28 cellular contexts compared by ENCODE assay signal in genomic region chr22:17613280-17613679, GRCh38. TPM values are rescaled to one million over a fixed set of nuclear protein-coding genes. Genes with fewer than 3 reads are reported as not detected.
DNase-seq lines count a peak whose midpoint lies in the region; ATAC-seq, FAIRE-seq and TF ChIP-seq lines count a peak whose summit lies in the region.
"Had no signal": no experiment of that assay in that cellular context is flagged by ENCODE, and none has a peak within 500 bp of the region (broad histone marks: within the 10 kb centered on the region; RNA-seq: fewer than 3 reads in every experiment).

No MANE protein-coding gene starts in this region.

- no peak overlapping the region for H3K9ac ChIP-seq in HepG2 (ENCODE audit: insufficient read depth, low read depth, low read length)
- H3K9ac ChIP-seq: BLaER1 had no signal

- H3K27ac ChIP-seq in HepG2 (ENCODE audit: extremely low read length, insufficient read depth, low read length) (no peak overlapping the region), right lobe of liver (no peak overlapping the region), stomach (no peak overlapping the region)
- H3K27ac ChIP-seq: 22Rv1, BLaER1 had no signal

- no peaks in the 10 kb centered on the region for H3K27me3 Mint-ChIP-seq in T-helper 17 cell
- H3K27me3 Mint-ChIP-seq in activated T-helper 17 cell treated with anti-CD3 and anti-CD28 coated beads, Interleukin-2, amount 50 U/mL, for 72 hours: no peaks in the 10 kb centered on the region
- no peaks in the 10 kb centered on the region for H3K27me3 Mint-ChIP-seq in nephron progenitor cell (ENCODE audit: low read depth, poor library complexity)
- H3K27me3 Mint-ChIP-seq: CD4-positive, alpha-beta memory T cell; CD4-positive, CD25-positive, alpha-beta regulatory T cell; CD8-positive, alpha-beta memory T cell had no signal

- H3K4me1 ChIP-seq in HepG2 (ENCODE audit: insufficient read depth, low read length) (no peaks in the 10 kb centered on the region), right lobe of liver (no peaks in the 10 kb centered on the region), stomach (peaks cover 0 to 5% (median 0%) of the 10 kb centered on the region in 4 donors)
- H3K4me1 ChIP-seq: BE2C, BLaER1 had no signal

- ATAC-seq in HepG2: no peak
- ATAC-seq in right lobe of liver: no peak
- ATAC-seq in T-helper 17 cell: no peak
- ATAC-seq in activated T-helper 17 cell treated with anti-CD3 and anti-CD28 coated beads, Interleukin-2, amount 50 U/mL, for 72 hours (replicated peaks): no peak

- no peak overlapping the region for H3K4me3 ChIP-seq in HepG2 (replicated peaks in 1 of 3; ENCODE audit: insufficient read depth in 1 of 3, low read depth in 2 of 3, low read length in 3 of 3)
- H3K4me3 ChIP-seq in right lobe of liver: no peak overlapping the region
- H3K4me3 ChIP-seq in stomach: no peak overlapping the region
- H3K4me3 ChIP-seq: BLaER1 had no signal

- TF ChIP-seq RAD21 in HepG2 (CRISPR knock-in tag; IDR thresholded peaks at IDR 0.05): no peak

- no peak for FAIRE-seq in HepG2 (lab: Jason Lieb, UNC)
- FAIRE-seq: GM12891, GM19239 had no signal

- no peak for DNase-seq in HepG2 (ENCODE audit: low spot score)
- no peak for DNase-seq in right lobe of liver
- DNase-seq in T-helper 17 cell: no peak
- DNase-seq in nephron progenitor cell: no peak
- DNase-seq in NCI-H2227 treated with DMSO at 0.1 percent for 48 hours (lab: John Stamatoyannopoulos, UW): no peak
- DNase-seq in stomach: no peak
- no peak for DNase-seq in activated gamma-delta T cell (lab: John Stamatoyannopoulos, UW)
- DNase-seq: ACHN; BE2C; C1 segment of cervical spinal cord; CD4-positive, alpha-beta memory T cell; CD4-positive, CD25-positive, alpha-beta regulatory T cell; CD8-positive, alpha-beta memory T cell; COR-L47; DMS 273 treated with DMSO at 0.1 percent for 48 hours; DMS153; DMS53; DMS79; DND-41; EL; GDM1 had no signal

- no peaks in the 10 kb centered on the region for H3K9me3 Mint-ChIP-seq in activated T-helper 17 cell treated with anti-CD3 and anti-CD28 coated beads, Interleukin-2, amount 50 U/mL, for 72 hours
- H3K9me3 Mint-ChIP-seq in nephron progenitor cell: no peaks in the 10 kb centered on the region
- H3K9me3 Mint-ChIP-seq: CD14-positive monocyte; CD4-positive, alpha-beta memory T cell; CD4-positive, CD25-positive, alpha-beta regulatory T cell; CD8-positive, alpha-beta memory T cell had no signal

- CTCF ChIA-PET in HepG2 (lab: Yijun Ruan, JAX; ENCODE audit: low intra/inter-chr PET ratio, low total read pairs): no interaction called here

- H3K79me2 ChIP-seq in HepG2 (ENCODE audit: insufficient read depth, low read length): peaks cover 3% of the 10 kb centered on the region

- no TSS peak for BruUV-seq in HepG2 (replicated peaks; lab: Mats Ljungman, UMichigan)

- H3K4me3 Mint-ChIP-seq in T-helper 17 cell: no peak overlapping the region
- no peak overlapping the region for H3K4me3 Mint-ChIP-seq in activated T-helper 17 cell treated with anti-CD3 and anti-CD28 coated beads, Interleukin-2, amount 50 U/mL, for 72 hours
- H3K4me3 Mint-ChIP-seq in nephron progenitor cell: no peak overlapping the region
- H3K4me3 Mint-ChIP-seq: CD14-positive monocyte; CD4-positive, alpha-beta memory T cell; CD4-positive, CD25-positive, alpha-beta regulatory T cell; CD8-positive, alpha-beta memory T cell had no signal

- H3K36me3 Mint-ChIP-seq in T-helper 17 cell (ENCODE audit: low read depth) (peaks cover 4% of the 10 kb centered on the region), nephron progenitor cell (ENCODE audit: low read depth) (peaks cover 70% of the 10 kb centered on the region)
- peaks cover 84% of the 10 kb centered on the region for H3K36me3 Mint-ChIP-seq in activated T-helper 17 cell treated with anti-CD3 and anti-CD28 coated beads, Interleukin-2, amount 50 U/mL, for 72 hours (ENCODE audit: low read depth)

- TF ChIP-seq CTCF in HepG2 (CRISPR knock-in tag; IDR thresholded peaks at IDR 0.05) (no peak), right lobe of liver (IDR thresholded peaks at IDR 0.05) (no peak), nephron progenitor cell (IDR thresholded peaks at IDR 0.05) (no peak), stomach (IDR thresholded peaks at IDR 0.05) (no peak)

- peak overlapping the region; percentile 59 for H3K27ac Mint-ChIP-seq in T-helper 17 cell
- peak overlapping the region; percentile 8 for H3K27ac Mint-ChIP-seq in activated T-helper 17 cell treated with anti-CD3 and anti-CD28 coated beads, Interleukin-2, amount 50 U/mL, for 72 hours
- peak overlapping the region; percentile 95 for H3K27ac Mint-ChIP-seq in nephron progenitor cell
- H3K27ac Mint-ChIP-seq: CD4-positive, CD25-positive, alpha-beta regulatory T cell had no signal

- H3K9me3 ChIP-seq in HepG2 (ENCODE audit: low read length) (no peaks in the 10 kb centered on the region), right lobe of liver (no peaks in the 10 kb centered on the region), T-helper 17 cell (ENCODE audit: control insufficient read depth, low read length, poor library complexity, severe bottlenecking) (no peaks in the 10 kb centered on the region), stomach (no peaks in the 10 kb centered on the region)
- H3K9me3 ChIP-seq: BE2C, BLaER1 had no signal

- no peak overlapping the region for H3K4me2 ChIP-seq in HepG2 (ENCODE audit: low read depth, low read length)
- H3K4me2 ChIP-seq: BLaER1 had no signal

- in situ Hi-C loops in HepG2 (cut with HindIII; ENCODE audit: extremely low pct_ligation_motif_present, low pct_unique_long_range_greater_than_20kb): no loop called here

- WGBS in HepG2 (ENCODE audit: low lambda C conversion rate): 97% methylated on average over 7 of the region's 7 CpGs
- 89% methylated on average over 7 of the region's 7 CpGs for WGBS in right lobe of liver (ENCODE audit: insufficient coverage, low coverage, low lambda C conversion rate, missing lambda C conversion rate)
- 90 to 94% (median 91%) methylated on average over 7 of the region's 7 CpGs for WGBS in stomach, 5 donors

- intact Hi-C loops in HepG2 (cut with micrococcal nuclease; ENCODE audit: unreplicated experiment): no loop called here
- intact Hi-C loops in right lobe of liver (cut with DNase I): no loop called here
- intact Hi-C loops in stomach (cut with DNase I; ENCODE audit: low total_unique reads): no loop called here

- H3K4me1 Mint-ChIP-seq in T-helper 17 cell (peaks cover 5% of the 10 kb centered on the region), nephron progenitor cell (no peaks in the 10 kb centered on the region)
- no peaks in the 10 kb centered on the region for H3K4me1 Mint-ChIP-seq in activated T-helper 17 cell treated with anti-CD3 and anti-CD28 coated beads, Interleukin-2, amount 50 U/mL, for 72 hours
- H3K4me1 Mint-ChIP-seq: CD14-positive monocyte had no signal

- POLR2A ChIA-PET in HepG2 (lab: Yijun Ruan, JAX): no interaction called here

- H3K36me3 ChIP-seq in HepG2 (replicated peaks in 1 of 2; ENCODE audit: control insufficient read depth in 1 of 2, insufficient read depth in 2 of 2, low read length in 2 of 2): peaks cover 9 to 38% of the 10 kb centered on the region in 2 experiments; a peak in 3 of 5 replicates
- peaks cover 10 to 75% (median 23%) of the 10 kb centered on the region in 4 donors for H3K36me3 ChIP-seq in right lobe of liver
- H3K36me3 ChIP-seq in stomach: peaks cover 51 to 97% (median 89%) of the 10 kb centered on the region in 4 donors

- H3K27me3 ChIP-seq in HepG2 (ENCODE audit: control insufficient read depth in 1 of 2, insufficient read depth in 2 of 2, low read length in 2 of 2) (no peaks in the 10 kb centered on the region), right lobe of liver (no peaks in the 10 kb centered on the region), stomach (no peaks in the 10 kb centered on the region)
- H3K27me3 ChIP-seq: BE2C, BLaER1 had no signal

- H2AFZ ChIP-seq in HepG2 (ENCODE audit: low read length): no peak overlapping the region

- TF ChIP-seq POLR2A in HepG2 (IDR thresholded peaks at IDR 0.05; ENCODE audit: insufficient read depth in 1 of 2, low read depth in 2 of 2, low read length in 2 of 2): no peak
- no peak for TF ChIP-seq POLR2A in right lobe of liver (IDR thresholded peaks at IDR 0.05)
- TF ChIP-seq POLR2A in stomach (IDR thresholded peaks at IDR 0.05): no peak

- no peaks in the 10 kb centered on the region for H4K20me1 ChIP-seq in HepG2 (ENCODE audit: insufficient read depth, low read length)

- no peak for TF ChIP-seq EP300 in HepG2 (IDR thresholded peaks at IDR 0.05; ENCODE audit: low read depth in 2 of 2, low read length in 2 of 2)
- no peak for TF ChIP-seq EP300 in HepG2 (CRISPR knock-in tag; IDR thresholded peaks at IDR 0.05; ENCODE audit: borderline replicate concordance)
- TF ChIP-seq EP300 in stomach (IDR thresholded peaks at IDR 0.05): no peak

RNA-seq across cellular contexts. Expression of gene ATP6V1E1, which starts 15.3 kb away (rescaled TPM):
- 90.9 and 134 TPM in 2 replicates for total RNA-seq in HepG2 (2016; rRNA removed; fragmentation: Illumina TruSeq; extraction: Trizol)
- total RNA-seq in HepG2 (2016; cell fraction: cytosol; rRNA removed; fragmentation: Illumina TruSeq; extraction: Trizol; ENCODE audit: low read depth): 16.2 and 17.3 TPM in 2 replicates
- total RNA-seq in HepG2 (2016; cell fraction: insoluble cytoplasmic fraction; rRNA removed; fragmentation: Illumina TruSeq; extraction: Trizol): 91.3 and 151 TPM in 2 replicates
- total RNA-seq in HepG2 (2016; cell fraction: membrane; rRNA removed; fragmentation: Illumina TruSeq; extraction: Trizol): 27.2 and 27.7 TPM in 2 replicates
- total RNA-seq in HepG2 (2016; cell fraction: nucleus; rRNA removed; fragmentation: Illumina TruSeq; extraction: Trizol): 39.2 and 45.9 TPM in 2 replicates
- polyA plus RNA-seq in HepG2 (2011; rRNA removed): 67.2 and 69.3 TPM in 2 replicates
- 55.4 and 71.3 TPM in 2 replicates for polyA plus RNA-seq in HepG2 (2011; cell fraction: cytosol; rRNA removed)
- polyA plus RNA-seq in HepG2 (2011; cell fraction: nucleus; rRNA removed): 15.4 and 18.8 TPM in 2 replicates
- polyA plus RNA-seq in HepG2 (2012): 68.2 and 73.3 TPM in 2 replicates
- polyA plus RNA-seq in HepG2 (2016; cell fraction: cytosol; fragmentation: Illumina TruSeq; extraction: Trizol; ENCODE audit: low read depth): 7.5 and 7.7 TPM in 2 replicates
- 144 and 152 TPM in 2 replicates for polyA plus RNA-seq in HepG2 (2016; cell fraction: insoluble cytoplasmic fraction; fragmentation: Illumina TruSeq; extraction: Trizol; ENCODE audit: low read depth)
- 14.8 and 15.1 TPM in 2 replicates for polyA plus RNA-seq in HepG2 (2016; cell fraction: membrane; fragmentation: Illumina TruSeq; extraction: Trizol; ENCODE audit: low read depth)
- polyA plus RNA-seq in HepG2 (2016; cell fraction: nucleus; fragmentation: Illumina TruSeq; extraction: Trizol; ENCODE audit: insufficient read depth, low read depth): 60.0 and 63.8 TPM in 2 replicates
- 53.2 and 88.3 TPM in 2 replicates for polyA minus RNA-seq in HepG2 (2011; rRNA and poly(A)+ RNA removed; ENCODE audit: low replicate concordance)
- polyA minus RNA-seq in HepG2 (2011; cell fraction: cytosol; rRNA and poly(A)+ RNA removed): 26.9 and 29.5 TPM in 2 replicates
- 24.2 and 38.3 TPM in 2 replicates for polyA minus RNA-seq in HepG2 (2011; cell fraction: nucleus; rRNA and poly(A)+ RNA removed)
- 10 to 100 TPM; 30.8 to 87.3 (median 44.0) TPM for total RNA-seq in right lobe of liver
- 10 to 100 TPM; 60.7 to 62.5 TPM for total RNA-seq in T-helper 17 cell
- total RNA-seq in activated T-helper 17 cell treated with anti-CD3 and anti-CD28 coated beads, Interleukin-2, amount 50 U/mL, for 72 hours: 10 to 100 TPM; 73.2 to 97.1 TPM
- total RNA-seq in stomach: 100 to 1,000 TPM in 2 of 5 donors, 10 to 100 TPM in 3; 22.2 to 284 (median 58.7) TPM
- 100 to 1,000 TPM; 101 to 150 (median 133) TPM for polyA plus RNA-seq in stomach

RNA-seq across cellular contexts. Expression of gene BCL2L13, which starts 25.3 kb away (rescaled TPM):
- total RNA-seq in HepG2 (2016; rRNA removed; fragmentation: Illumina TruSeq; extraction: Trizol) (13.4 and 13.5 TPM in 2 replicates), right lobe of liver (10 to 100 TPM; 26.2 to 44.5 (median 37.3) TPM), T-helper 17 cell (10 to 100 TPM; 18.8 to 21.3 TPM), stomach (10 to 100 TPM; 15.6 to 74.1 (median 57.6) TPM)
- 8.7 and 9.3 TPM in 2 replicates for total RNA-seq in HepG2 (2016; cell fraction: cytosol; rRNA removed; fragmentation: Illumina TruSeq; extraction: Trizol; ENCODE audit: low read depth)
- 11.7 and 11.9 TPM in 2 replicates for total RNA-seq in HepG2 (2016; cell fraction: insoluble cytoplasmic fraction; rRNA removed; fragmentation: Illumina TruSeq; extraction: Trizol)
- 17.2 and 17.6 TPM in 2 replicates for total RNA-seq in HepG2 (2016; cell fraction: membrane; rRNA removed; fragmentation: Illumina TruSeq; extraction: Trizol)
- 9.3 and 13.9 TPM in 2 replicates for total RNA-seq in HepG2 (2016; cell fraction: nucleus; rRNA removed; fragmentation: Illumina TruSeq; extraction: Trizol)
- polyA plus RNA-seq in HepG2 (2011; rRNA removed) (14.1 and 14.6 TPM in 2 replicates), stomach (10 to 100 TPM; 13.7 to 26.9 (median 26.1) TPM)
- polyA plus RNA-seq in HepG2 (2011; cell fraction: cytosol; rRNA removed): 12.3 and 14.8 TPM in 2 replicates
- polyA plus RNA-seq in HepG2 (2011; cell fraction: nucleus; rRNA removed): 6.2 and 6.7 TPM in 2 replicates
- 12.5 and 13.1 TPM in 2 replicates for polyA plus RNA-seq in HepG2 (2012)
- polyA plus RNA-seq in HepG2 (2016; cell fraction: cytosol; fragmentation: Illumina TruSeq; extraction: Trizol; ENCODE audit: low read depth): 7.3 and 7.7 TPM in 2 replicates
- 12.8 and 13.3 TPM in 2 replicates for polyA plus RNA-seq in HepG2 (2016; cell fraction: insoluble cytoplasmic fraction; fragmentation: Illumina TruSeq; extraction: Trizol; ENCODE audit: low read depth)
- polyA plus RNA-seq in HepG2 (2016; cell fraction: membrane; fragmentation: Illumina TruSeq; extraction: Trizol; ENCODE audit: low read depth): 12.3 and 13.0 TPM in 2 replicates
- 10.7 and 11.2 TPM in 2 replicates for polyA plus RNA-seq in HepG2 (2016; cell fraction: nucleus; fragmentation: Illumina TruSeq; extraction: Trizol; ENCODE audit: insufficient read depth, low read depth)
- 22.9 and 28.7 TPM in 2 replicates for polyA minus RNA-seq in HepG2 (2011; rRNA and poly(A)+ RNA removed; ENCODE audit: low replicate concordance)
- polyA minus RNA-seq in HepG2 (2011; cell fraction: cytosol; rRNA and poly(A)+ RNA removed): 11.3 and 13.1 TPM in 2 replicates
- 15.7 and 16.4 TPM in 2 replicates for polyA minus RNA-seq in HepG2 (2011; cell fraction: nucleus; rRNA and poly(A)+ RNA removed)
- total RNA-seq in activated T-helper 17 cell treated with anti-CD3 and anti-CD28 coated beads, Interleukin-2, amount 50 U/mL, for 72 hours: 10 to 100 TPM; 25.1 to 31.4 TPM

RNA-seq across cellular contexts. Expression of gene SLC25A18, which starts 50.0 kb away (rescaled TPM):
- total RNA-seq in HepG2 (2016; rRNA removed; fragmentation: Illumina TruSeq; extraction: Trizol) (0.75 and 0.86 TPM in 2 replicates), right lobe of liver (100 to 1,000 TPM in 1 of 6 experiments, 10 to 100 TPM in 5; 35.1 to 105 (median 45.6) TPM), T-helper 17 cell (not detected), stomach (1 to 10 TPM in 4 of 5 donors, not detected in 1; 1.2 to 2.0 (median 1.7) TPM)
- total RNA-seq in HepG2 (2016; cell fraction: cytosol; rRNA removed; fragmentation: Illumina TruSeq; extraction: Trizol; ENCODE audit: low read depth): 0.79 and 0.81 TPM in 2 replicates
- total RNA-seq in HepG2 (2016; cell fraction: insoluble cytoplasmic fraction; rRNA removed; fragmentation: Illumina TruSeq; extraction: Trizol): 0.52 and 0.64 TPM in 2 replicates
- total RNA-seq in HepG2 (2016; cell fraction: membrane; rRNA removed; fragmentation: Illumina TruSeq; extraction: Trizol): 1.1 TPM in 2 replicates
- total RNA-seq in HepG2 (2016; cell fraction: nucleus; rRNA removed; fragmentation: Illumina TruSeq; extraction: Trizol): 0.34 and 0.53 TPM in 2 replicates
- polyA plus RNA-seq in HepG2 (2011; rRNA removed) (0.28 and 0.57 TPM in 2 replicates), stomach (1 to 10 TPM in 2 of 3 donors, under 1 TPM in 1; 0.70 to 3.1 (median 1.9) TPM)
- 0.32 and 0.40 TPM in 2 replicates for polyA plus RNA-seq in HepG2 (2011; cell fraction: cytosol; rRNA removed)
- 0.59 and 0.73 TPM in 2 replicates for polyA plus RNA-seq in HepG2 (2011; cell fraction: nucleus; rRNA removed)
- 0.36 and 0.82 TPM in 2 replicates for polyA plus RNA-seq in HepG2 (2012)
- polyA plus RNA-seq in HepG2 (2016; cell fraction: cytosol; fragmentation: Illumina TruSeq; extraction: Trizol; ENCODE audit: low read depth): 1.3 TPM in 2 replicates
- polyA plus RNA-seq in HepG2 (2016; cell fraction: insoluble cytoplasmic fraction; fragmentation: Illumina TruSeq; extraction: Trizol; ENCODE audit: low read depth): 0.61 and 0.70 TPM in 2 replicates
- 1.2 and 1.7 TPM in 2 replicates for polyA plus RNA-seq in HepG2 (2016; cell fraction: membrane; fragmentation: Illumina TruSeq; extraction: Trizol; ENCODE audit: low read depth)
- polyA plus RNA-seq in HepG2 (2016; cell fraction: nucleus; fragmentation: Illumina TruSeq; extraction: Trizol; ENCODE audit: insufficient read depth, low read depth): 0.71 and 1.6 TPM in 2 replicates
- 0.05 and 0.36 TPM in 2 replicates for polyA minus RNA-seq in HepG2 (2011; rRNA and poly(A)+ RNA removed; ENCODE audit: low replicate concordance)
- 0.30 TPM in 1 of 2 replicates, not detected in the other for polyA minus RNA-seq in HepG2 (2011; cell fraction: cytosol; rRNA and poly(A)+ RNA removed)
- 0.12 and 0.39 TPM in 2 replicates for polyA minus RNA-seq in HepG2 (2011; cell fraction: nucleus; rRNA and poly(A)+ RNA removed)
- total RNA-seq in activated T-helper 17 cell treated with anti-CD3 and anti-CD28 coated beads, Interleukin-2, amount 50 U/mL, for 72 hours: not detected
- total RNA-seq: CD4-positive, alpha-beta memory T cell; CD4-positive, CD25-positive, alpha-beta regulatory T cell; CD8-positive, alpha-beta memory T cell had no signal
- polyA plus RNA-seq: AG04450; CD8-positive, alpha-beta memory T cell had no signal

Comparison
In these comparisons a context has a peak if more than half of its experiments do, and no peak if none do; other contexts are left out.
1. RNA of gene SLC25A18, which starts 50.0 kb away (total RNA-seq): 35.1 to 105 TPM in right lobe of liver; 1.2 to 2.0 TPM in stomach, 0.34 to 1.1 TPM in HepG2, not detected in activated T-helper 17 cell treated with anti-CD3 and anti-CD28 coated beads, Interleukin-2, amount 50 U/mL, for 72 hours and not detected in T-helper 17 cell; every median in the first group is over 10 times any median in the second.
2. H3K27ac Mint-ChIP-seq: peak in every context shown above with its lines; median percentile 95 in nephron progenitor cell; 59 in T-helper 17 cell; 8 in activated T-helper 17 cell treated with anti-CD3 and anti-CD28 coated beads, Interleukin-2, amount 50 U/mL, for 72 hours.